Comparison of ENCODE assay signal across 8 cellular contexts in the genomic region with DNA sequence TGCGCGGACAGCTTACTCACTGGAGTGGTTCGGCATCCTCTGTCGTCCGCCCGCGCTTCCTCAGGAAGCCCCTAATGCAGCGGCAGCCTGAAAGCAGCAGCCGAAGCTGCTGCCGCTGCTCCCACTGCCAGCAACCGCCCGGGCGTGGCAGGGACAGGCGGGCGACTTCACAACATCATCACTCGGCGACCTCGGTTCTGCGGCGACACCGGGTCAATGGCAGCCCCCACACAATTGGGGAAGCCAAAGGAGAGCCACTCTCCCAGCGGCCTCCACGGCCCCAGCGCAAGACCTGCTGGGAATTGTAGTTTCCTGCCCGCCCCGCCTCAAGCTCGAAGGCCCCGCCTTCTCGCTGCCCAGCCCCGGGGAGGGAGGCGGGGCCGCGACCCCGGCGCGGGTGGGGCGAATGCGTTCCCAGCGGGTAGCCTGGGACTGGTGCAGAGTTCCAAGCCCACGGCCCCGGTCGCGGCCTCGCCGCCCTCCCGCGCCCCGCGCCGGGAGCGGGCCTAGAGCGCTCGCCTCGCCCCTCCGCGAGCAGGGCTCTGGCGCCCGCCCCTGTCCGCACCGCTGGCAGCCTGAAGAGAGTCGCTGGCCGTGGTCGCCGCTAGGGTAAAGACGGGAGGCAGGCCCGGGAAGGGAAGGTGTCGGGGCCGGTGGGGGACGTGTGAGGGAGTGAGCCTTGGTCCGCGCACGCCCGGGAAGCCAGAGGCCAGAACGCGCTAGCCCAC. TPM values are rescaled to one million over a fixed set of nuclear protein-coding genes. Genes with fewer than 3 reads are reported as not detected.
DNase-seq lines count a peak whose midpoint lies in the region; ATAC-seq, FAIRE-seq and TF ChIP-seq lines count a peak whose summit lies in the region.

A gene with protein sequence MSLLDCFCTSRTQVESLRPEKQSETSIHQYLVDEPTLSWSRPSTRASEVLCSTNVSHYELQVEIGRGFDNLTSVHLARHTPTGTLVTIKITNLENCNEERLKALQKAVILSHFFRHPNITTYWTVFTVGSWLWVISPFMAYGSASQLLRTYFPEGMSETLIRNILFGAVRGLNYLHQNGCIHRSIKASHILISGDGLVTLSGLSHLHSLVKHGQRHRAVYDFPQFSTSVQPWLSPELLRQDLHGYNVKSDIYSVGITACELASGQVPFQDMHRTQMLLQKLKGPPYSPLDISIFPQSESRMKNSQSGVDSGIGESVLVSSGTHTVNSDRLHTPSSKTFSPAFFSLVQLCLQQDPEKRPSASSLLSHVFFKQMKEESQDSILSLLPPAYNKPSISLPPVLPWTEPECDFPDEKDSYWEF (plus strand): TSS at position 411 of the 728 bp plus-strand sequence. CDS start 3,101 bp downstream, outside the sequence.
A gene with protein sequence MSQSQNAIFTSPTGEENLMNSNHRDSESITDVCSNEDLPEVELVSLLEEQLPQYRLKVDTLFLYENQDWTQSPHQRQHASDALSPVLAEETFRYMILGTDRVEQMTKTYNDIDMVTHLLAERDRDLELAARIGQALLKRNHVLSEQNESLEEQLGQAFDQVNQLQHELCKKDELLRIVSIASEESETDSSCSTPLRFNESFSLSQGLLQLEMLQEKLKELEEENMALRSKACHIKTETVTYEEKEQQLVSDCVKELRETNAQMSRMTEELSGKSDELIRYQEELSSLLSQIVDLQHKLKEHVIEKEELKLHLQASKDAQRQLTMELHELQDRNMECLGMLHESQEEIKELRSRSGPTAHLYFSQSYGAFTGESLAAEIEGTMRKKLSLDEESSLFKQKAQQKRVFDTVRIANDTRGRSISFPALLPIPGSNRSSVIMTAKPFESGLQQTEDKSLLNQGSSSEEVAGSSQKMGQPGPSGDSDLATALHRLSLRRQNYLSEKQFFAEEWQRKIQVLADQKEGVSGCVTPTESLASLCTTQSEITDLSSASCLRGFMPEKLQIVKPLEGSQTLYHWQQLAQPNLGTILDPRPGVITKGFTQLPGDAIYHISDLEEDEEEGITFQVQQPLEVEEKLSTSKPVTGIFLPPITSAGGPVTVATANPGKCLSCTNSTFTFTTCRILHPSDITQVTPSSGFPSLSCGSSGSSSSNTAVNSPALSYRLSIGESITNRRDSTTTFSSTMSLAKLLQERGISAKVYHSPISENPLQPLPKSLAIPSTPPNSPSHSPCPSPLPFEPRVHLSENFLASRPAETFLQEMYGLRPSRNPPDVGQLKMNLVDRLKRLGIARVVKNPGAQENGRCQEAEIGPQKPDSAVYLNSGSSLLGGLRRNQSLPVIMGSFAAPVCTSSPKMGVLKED (minus strand): TSS at position 129 of the 728 bp plus-strand sequence. CDS start 30,951 bp downstream, outside the sequence.

- no peaks in the 10 kb centered on the region for H3K9me3 Mint-ChIP-seq in H9
- no peaks in the 10 kb centered on the region for H3K9me3 Mint-ChIP-seq in nephron progenitor cell
- H3K9me3 Mint-ChIP-seq in stimulated activated naive CD8-positive, alpha-beta T cell treated with anti-CD3 and anti-CD28 coated beads, Interleukin-15, amount 100 ng/mL, for 72 hours, result no peaks in the 10 kb centered on the region

- FAIRE-seq in G401.6 (lab: Jason Lieb, UNC), result peak; percentile 94

- DNase-seq in H9 (peak; percentile 97), MG63 (peak; percentile 94), SHP77 treated with DMSO at 0.1 percent for 48 hours (lab: John Stamatoyannopoulos, UW) (peak; percentile 79), fibroblast of the aortic adventitia (ENCODE audit: low read depth) (peak; percentile 90), nephron progenitor cell (peak; percentile 94)
- peak; percentile 99 for DNase-seq in activated effector memory CD4-positive, alpha-beta T cell treated with anti-CD3 and anti-CD28 coated beads, Interleukin-2, amount 50 U/mL, for 16 hours
- peak; percentile 97 to 98 for DNase-seq in stimulated activated naive CD8-positive, alpha-beta T cell treated with anti-CD3 and anti-CD28 coated beads, Interleukin-15, amount 100 ng/mL, for 72 hours

- H2BK15ac ChIP-seq in H9 (ENCODE audit: low read depth, low read length), result no peak within 1 kb of the TSS; the same call in 1 of the 2 replicates

- WGBS in H9 (ENCODE audit: extremely low coverage, insufficient read length, low lambda C conversion rate), result no CpG with 5 or more reads among the region's 75 CpGs

- no peak within 1 kb of the TSS for H3K4ac ChIP-seq in H9 (ENCODE audit: low read depth, low read length)

- peak within 1 kb of the TSS; percentile 85 to 94 (median 93) for H3K27ac Mint-ChIP-seq in H9
- peak within 1 kb of the TSS; percentile 97 for H3K27ac Mint-ChIP-seq in nephron progenitor cell
- H3K27ac Mint-ChIP-seq in stimulated activated naive CD8-positive, alpha-beta T cell treated with anti-CD3 and anti-CD28 coated beads, Interleukin-15, amount 100 ng/mL, for 72 hours, result peak within 1 kb of the TSS; percentile 96 to 98

- H2BK120ac ChIP-seq in H9 (ENCODE audit: low read depth, low read length, poor library complexity, severe bottlenecking), result no peak within 1 kb of the TSS

- 0 out of 7 replicates have a peak, but pooled peaks cover 0 to 2% (median 0%) of the 10 kb centered on the region in 3 experiments for H3K36me3 Mint-ChIP-seq in H9 (ENCODE audit: insufficient read depth in 1 of 3, low read depth in 3 of 3)
- peaks cover 4% of the 10 kb centered on the region for H3K36me3 Mint-ChIP-seq in nephron progenitor cell (ENCODE audit: low read depth)

- H3K4me3 ChIP-seq in MG63 (peak within 1 kb of the TSS; percentile 95), fibroblast of the aortic adventitia (ENCODE audit: low read depth, low read length) (peak within 1 kb of the TSS; percentile 93)

- no peak within 1 kb of the TSS for H2AK5ac ChIP-seq in H9 (ENCODE audit: insufficient read length, low read length)

- no peak within 1 kb of the TSS for H4K91ac ChIP-seq in H9 (ENCODE audit: insufficient read length, low read depth, low read length)

- no peak within 1 kb of the TSS for H4K8ac ChIP-seq in H9 (replicated peaks; ENCODE audit: insufficient read length, low read depth, low read length)

- H3K79me1 ChIP-seq in H9 (ENCODE audit: insufficient read depth, low read depth, low read length, poor library complexity, severe bottlenecking), result no peaks in the 10 kb centered on the region

- ATAC-seq in stimulated activated naive CD8-positive, alpha-beta T cell treated with anti-CD3 and anti-CD28 coated beads, Interleukin-15, amount 100 ng/mL, for 72 hours, result peak; percentile 92

- H3K4me1 ChIP-seq in H9 (ENCODE audit: insufficient read depth, low read length), result no peaks in the 10 kb centered on the region; the same call in 1 of the 2 replicates

- TF ChIP-seq CTCF in H9 (conservative IDR thresholded peaks at IDR 0.05) (peak; percentile 53), fibroblast of the aortic adventitia (IDR thresholded peaks at IDR 0.05; ENCODE audit: insufficient read depth, low read length) (peak; percentile 27), nephron progenitor cell (IDR thresholded peaks at IDR 0.05) (peak; percentile 13)

- H3K14ac ChIP-seq in H9 (ENCODE audit: insufficient read depth, low read length), result peak within 1 kb of the TSS; percentile 86

- no peak within 1 kb of the TSS for H3K23ac ChIP-seq in H9 (ENCODE audit: insufficient read length, low read depth, low read length)

- peaks cover 6 to 16% of the 10 kb centered on the region in 2 experiments for H3K4me1 Mint-ChIP-seq in H9
- peaks cover 34% of the 10 kb centered on the region for H3K4me1 Mint-ChIP-seq in nephron progenitor cell
- H3K4me1 Mint-ChIP-seq in stimulated activated naive CD8-positive, alpha-beta T cell treated with anti-CD3 and anti-CD28 coated beads, Interleukin-15, amount 100 ng/mL, for 72 hours, result peaks cover 52% of the 10 kb centered on the region

- no peak within 1 kb of the TSS for H2BK20ac ChIP-seq in H9 (ENCODE audit: low read depth, low read length, poor library complexity, severe bottlenecking)

- no peak within 1 kb of the TSS for H2BK12ac ChIP-seq in H9 (ENCODE audit: insufficient read length, low read depth, low read length)

- H4K5ac ChIP-seq in H9 (ENCODE audit: insufficient read length, low read depth, low read length), result no peak within 1 kb of the TSS

- H2AFZ ChIP-seq in H9 (ENCODE audit: low read length), result peak within 1 kb of the TSS; percentile 78

- peaks cover 7% of the 10 kb centered on the region for H3K23me2 ChIP-seq in H9 (ENCODE audit: insufficient read length, low read depth, low read length, poor library complexity, severe bottlenecking)

- H3K4me2 ChIP-seq in H9 (ENCODE audit: insufficient read depth, insufficient read length, low read length), result peak within 1 kb of the TSS; percentile 99

- H3K79me2 ChIP-seq in H9 (ENCODE audit: insufficient read depth, low read length), result no peaks in the 10 kb centered on the region

- H3K27me3 ChIP-seq in H9 (ENCODE audit: insufficient read depth, low read length) (no peaks in the 10 kb centered on the region), MG63 (no peaks in the 10 kb centered on the region)

- no peak within 1 kb of the TSS for H3K27ac ChIP-seq in H9 (ENCODE audit: insufficient read length, low read depth, low read length)

- H3K9me3 ChIP-seq in H9 (ENCODE audit: control insufficient read depth, low read depth, low read length) (no peaks in the 10 kb centered on the region), MG63 (no peaks in the 10 kb centered on the region)

- H2BK5ac ChIP-seq in H9 (ENCODE audit: insufficient read length, low read length), result no peak within 1 kb of the TSS

- peak within 1 kb of the TSS; percentile 93 to 96 for H3K4me3 Mint-ChIP-seq in H9
- H3K4me3 Mint-ChIP-seq in nephron progenitor cell, result peak within 1 kb of the TSS; percentile 97
- H3K4me3 Mint-ChIP-seq in stimulated activated naive CD8-positive, alpha-beta T cell treated with anti-CD3 and anti-CD28 coated beads, Interleukin-15, amount 100 ng/mL, for 72 hours, result peak within 1 kb of the TSS; percentile 94 to 99

- no peak within 1 kb of the TSS for H3K56ac ChIP-seq in H9 (ENCODE audit: insufficient read length, low read depth, low read length)

- no peaks in the 10 kb centered on the region for H4K20me1 ChIP-seq in H9 (ENCODE audit: control insufficient read depth, insufficient read depth, insufficient read length)

- H3T11ph ChIP-seq in H9 (ENCODE audit: low read length), result no peak within 1 kb of the TSS

- H3K36me3 ChIP-seq in MG63, result no peaks in the 10 kb centered on the region

- peak within 1 kb of the TSS; percentile 67 for H3K18ac ChIP-seq in H9 (ENCODE audit: insufficient read length, low read depth, low read length)

- H3K27me3 Mint-ChIP-seq in H9 (ENCODE audit: low read depth) (no peaks in the 10 kb centered on the region; the same call in none of the 2 replicates), nephron progenitor cell (ENCODE audit: low read depth, poor library complexity) (peaks cover 13% of the 10 kb centered on the region)
- H3K27me3 Mint-ChIP-seq in stimulated activated naive CD8-positive, alpha-beta T cell treated with anti-CD3 and anti-CD28 coated beads, Interleukin-15, amount 100 ng/mL, for 72 hours, result no peaks in the 10 kb centered on the region

- peak within 1 kb of the TSS; percentile 82 for H3K9ac ChIP-seq in H9 (ENCODE audit: extremely low read depth, insufficient read length, low read length)

RNA-seq across cellular contexts. Expression of the first gene that starts in this region (rescaled TPM):
- total RNA-seq in H9 (2021) (40.5 and 48.4 TPM in 2 replicates), fibroblast of the aortic adventitia (ENCODE audit: low replicate concordance) (47.6 and 57.6 TPM in 2 replicates)
- 40.5 and 76.4 TPM in 2 replicates for total RNA-seq in MG63 (2014; rRNA removed; shearing (Covaris generic); ENCODE audit: low replicate concordance)

RNA-seq across cellular contexts. Expression of the second gene that starts in this region (rescaled TPM):
- 13.8 and 14.2 TPM in 2 replicates for total RNA-seq in H9 (2021)
- 6.1 and 6.5 TPM in 2 replicates for total RNA-seq in MG63 (2014; rRNA removed; shearing (Covaris generic); ENCODE audit: low replicate concordance)
- total RNA-seq in fibroblast of the aortic adventitia (ENCODE audit: low replicate concordance), result 22.7 and 74.7 TPM in 2 replicates
